In the genomic region with DNA sequence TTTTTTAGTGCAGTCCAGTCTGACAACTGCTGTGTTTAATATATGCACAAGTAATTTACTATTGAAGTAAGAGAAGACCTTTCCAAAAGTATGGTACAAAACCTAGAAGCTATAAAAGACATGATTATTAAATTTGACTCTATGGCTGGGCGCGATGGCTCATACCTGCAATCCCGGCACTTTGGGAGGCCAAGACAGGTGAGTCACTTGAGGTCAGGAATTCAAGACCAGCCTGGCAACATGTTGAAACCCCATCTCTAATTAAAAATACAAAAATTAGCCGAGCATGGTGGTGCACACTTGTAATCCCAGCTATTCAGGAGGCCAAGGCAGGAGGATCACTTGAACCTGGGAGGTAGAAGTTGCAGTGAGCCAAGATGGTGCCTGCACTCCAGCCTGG, we compare ENCODE assay signal across 23 cellular contexts. TPM values are rescaled to one million over a fixed set of nuclear protein-coding genes. Genes with fewer than 3 reads are reported as not detected.
DNase-seq lines count a peak whose midpoint lies in the region; ATAC-seq and TF ChIP-seq lines count a peak whose summit lies in the region.
"Had no signal": no experiment of that assay in that cellular context is flagged by ENCODE, and none has a peak within 500 bp of the region (broad histone marks: within the 10 kb centered on the region; RNA-seq: fewer than 3 reads in every experiment).

No MANE protein-coding gene starts in this region.

- H3K9ac ChIP-seq in HCT116 (ENCODE audit: low read length) (0 out of 2 replicates have a peak overlapping the region, but pooled peaks have one; percentile 9), trophoblast cell (ENCODE audit: low read length) (no peak overlapping the region)
- H3K9ac ChIP-seq: BLaER1 had no signal

- H3K79me2 ChIP-seq in HCT116 (ENCODE audit: insufficient read depth, low read length) (peaks cover 71% of the 10 kb centered on the region), trophoblast cell (ENCODE audit: control insufficient read depth, insufficient read depth, low read length, poor library complexity) (no peaks in the 10 kb centered on the region)

- H3K36me3 ChIP-seq in HCT116 (ENCODE audit: control insufficient read depth in 1 of 2, insufficient read depth in 2 of 2, low read length in 2 of 2) = no peaks in the 10 kb centered on the region
- H3K36me3 ChIP-seq in RWPE2 (ENCODE audit: low read depth) = peaks cover 23% of the 10 kb centered on the region
- H3K36me3 ChIP-seq in trophoblast cell (ENCODE audit: control insufficient read depth in 1 of 2, insufficient read depth in 2 of 2, low read length in 2 of 2) = no peaks in the 10 kb centered on the region
- no peaks in the 10 kb centered on the region for H3K36me3 ChIP-seq in upper lobe of left lung

- no TSS peak for BruUV-seq in HCT116 (replicated peaks; lab: Mats Ljungman, UMichigan)

- DNase-seq in HCT116 (ENCODE audit: low read depth, low spot score) (peak; percentile 42), RWPE2 (ENCODE audit: low spot score) (no peak), epithelial cell of prostate (ENCODE audit: low read depth, low spot score) (no peak), trophoblast cell (peak; percentile 41 to 65), upper lobe of left lung (no peak)
- DNase-seq: 8988T; CD8-positive, alpha-beta T cell; DMS 273 treated with DMSO at 0.1 percent for 48 hours; DMS53; DND-41; EL; HCEC 1CT; HFFc6 had no signal

- no peaks in the 10 kb centered on the region for H3K9me2 ChIP-seq in HCT116 (ENCODE audit: insufficient read depth)

- H3K27ac ChIP-seq in HCT116 (ENCODE audit: low read depth, low read length) (peak overlapping the region; percentile 39; the same call in 1 of the 2 replicates), RWPE2 (ENCODE audit: poor library complexity, severe bottlenecking) (peak overlapping the region; percentile 57), epithelial cell of prostate (peak overlapping the region; percentile 61), trophoblast cell (ENCODE audit: low read depth, low read length) (no peak overlapping the region), upper lobe of left lung (no peak overlapping the region)
- H3K27ac ChIP-seq: BLaER1 had no signal

- H2AFZ ChIP-seq in HCT116 (ENCODE audit: low read depth, low read length, poor library complexity, severe bottlenecking) = no peak overlapping the region
- no peak overlapping the region for H2AFZ ChIP-seq in trophoblast cell (ENCODE audit: insufficient read depth, low read length, poor library complexity)
- H2AFZ ChIP-seq: GM23338 had no signal

- no peak overlapping the region for H3K18ac ChIP-seq in trophoblast cell (ENCODE audit: low read length)

- H3K9me3 ChIP-seq in HCT116 (ENCODE audit: control insufficient read depth in 1 of 2, insufficient read depth in 1 of 2, low read depth in 1 of 2, low read length in 2 of 2) (no peaks in the 10 kb centered on the region), RWPE2 (ENCODE audit: severe bottlenecking) (no peaks in the 10 kb centered on the region), trophoblast cell (ENCODE audit: insufficient read depth, low read depth, low read length) (peaks cover 2% of the 10 kb centered on the region), upper lobe of left lung (no peaks in the 10 kb centered on the region)
- H3K9me3 ChIP-seq: BLaER1 had no signal

- whole genome bisulfite sequencing in trophoblast cell (ENCODE audit: extremely low coverage, insufficient coverage, insufficient read length) = no CpG with 5 or more reads among the region's 4 CpGs
- WGBS in upper lobe of left lung, 2 donors = 87 to 95% methylated on average over 4 of the region's 4 CpGs

- RAD21 ChIA-PET in HCT116 (lab: Charles Lee; ENCODE audit: low non-redundant PET in 1 of 2, low total read pairs in 2 of 2, uncharacterized antibody in 2 of 2, unreplicated experiment in 2 of 2) = no interaction called here

- H3K14ac ChIP-seq in trophoblast cell (ENCODE audit: low read length) = no peak overlapping the region

- no peaks in the 10 kb centered on the region for H3K79me1 ChIP-seq in trophoblast cell (ENCODE audit: low read length)

- H3K4me1 ChIP-seq in HCT116 (ENCODE audit: control insufficient read depth in 1 of 2, insufficient read depth in 2 of 2, low read length in 2 of 2) (peaks cover 61 to 68% of the 10 kb centered on the region in 2 experiments), RWPE2 (ENCODE audit: insufficient read depth, poor library complexity, severe bottlenecking) (peaks cover 24% of the 10 kb centered on the region), trophoblast cell (ENCODE audit: control insufficient read depth in 1 of 2, insufficient read depth in 2 of 2, low read length in 2 of 2) (no peaks in the 10 kb centered on the region), upper lobe of left lung (peaks cover 0 to 13% (median 8%) of the 10 kb centered on the region in 4 donors)
- H3K4me1 ChIP-seq: BLaER1 had no signal

- no peak overlapping the region for H2BK120ac ChIP-seq in trophoblast cell (ENCODE audit: insufficient read depth, low read length, poor library complexity)

- no peak for TF ChIP-seq CTCF in HCT116 (IDR thresholded peaks at IDR 0.05 in 2 of 3, conservative IDR thresholded peaks at IDR 0.05 in 1 of 3; ENCODE audit: borderline replicate concordance in 1 of 3, insufficient read depth in 1 of 3, low read depth in 2 of 3, low read length in 2 of 3)
- TF ChIP-seq CTCF in RWPE2 (IDR thresholded peaks at IDR 0.05; ENCODE audit: poor library complexity, severe bottlenecking) = no peak
- no peak for TF ChIP-seq CTCF in upper lobe of left lung (IDR thresholded peaks at IDR 0.05)

- H4K20me1 ChIP-seq in HCT116 (ENCODE audit: insufficient read depth) = no peaks in the 10 kb centered on the region

- TF ChIP-seq RAD21 in HCT116 (IDR thresholded peaks at IDR 0.05; ENCODE audit: low read depth) = no peak

- H2AK5ac ChIP-seq in trophoblast cell (ENCODE audit: low read length) = no peak overlapping the region

- H2BK12ac ChIP-seq in trophoblast cell (ENCODE audit: low read length) = no peak overlapping the region

- no peak overlapping the region for H4K8ac ChIP-seq in trophoblast cell (ENCODE audit: low read depth, low read length)

- TF ChIP-seq POLR2A in HCT116 (IDR thresholded peaks at IDR 0.05; ENCODE audit: borderline replicate concordance, extremely low read depth, insufficient read depth, insufficient read length) (no peak), upper lobe of left lung (IDR thresholded peaks at IDR 0.05) (no peak)

- POLR2A ChIA-PET in HCT116 (lab: Charles Lee) = no interaction called here

- H2BK5ac ChIP-seq in trophoblast cell (ENCODE audit: low read depth, low read length, poor library complexity) = no peak overlapping the region

- H4K12ac ChIP-seq in trophoblast cell (ENCODE audit: low read depth, low read length) = no peak overlapping the region

- H4K91ac ChIP-seq in trophoblast cell (ENCODE audit: low read depth, low read length) = no peak overlapping the region

- intact Hi-C loops in HCT116 (cut with micrococcal nuclease) = loop anchor here (2.0 kb wide), 1 partner anchor 20 kb away; no protein-coding TSS in a partner anchor

- peak overlapping the region; percentile 49 for H3K4me2 ChIP-seq in HCT116 (ENCODE audit: low read length)
- no peak overlapping the region for H3K4me2 ChIP-seq in trophoblast cell (ENCODE audit: low read length)
- H3K4me2 ChIP-seq: BLaER1, GM23338 had no signal

- no peak for TF ChIP-seq EP300 in upper lobe of left lung (IDR thresholded peaks at IDR 0.05)

- CTCF ChIA-PET in HCT116 (lab: Charles Lee) = interaction anchor here (0.6 to 3.3 kb wide), 2 partner anchors 26 to 135 kb away, joined by 3 to 24 read pairs; no protein-coding TSS in a partner anchor

- H3K23ac ChIP-seq in trophoblast cell (ENCODE audit: low read length) = no peak overlapping the region

- 0 out of 4 replicates have a peak overlapping the region, but pooled peaks of 1 of the 2 experiments have one; percentile 5 for H3K4me3 ChIP-seq in HCT116 (replicated peaks in 1 of 2; ENCODE audit: low read depth in 1 of 2, low read length in 2 of 2)
- no peak overlapping the region for H3K4me3 ChIP-seq in RWPE2 (ENCODE audit: severe bottlenecking)
- H3K4me3 ChIP-seq in trophoblast cell (ENCODE audit: low read depth, low read length) = no peak overlapping the region
- H3K4me3 ChIP-seq in upper lobe of left lung = no peak overlapping the region
- H3K4me3 ChIP-seq: BLaER1, GM12878, GM23338 had no signal

- peak; percentile 55 for ATAC-seq in HCT116
- ATAC-seq in RWPE2 (ENCODE audit: low read depth) = peak; percentile 59
- ATAC-seq in GM19035 (IDR thresholded peaks at IDR 0.05; ENCODE audit: unreplicated experiment) = no peak
- ATAC-seq in upper lobe of left lung (ENCODE audit: low FRiP score in 2 of 2) = no peak
- no peak for ATAC-seq in HG03039 (IDR thresholded peaks at IDR 0.05; ENCODE audit: unreplicated experiment)
- ATAC-seq: CD8-positive, alpha-beta T cell; GM23338; HepG2 had no signal

- H3K27me3 ChIP-seq in HCT116 (ENCODE audit: insufficient read depth, low read length) = no peaks in the 10 kb centered on the region
- no peaks in the 10 kb centered on the region for H3K27me3 ChIP-seq in RWPE2 (ENCODE audit: insufficient read depth, poor library complexity, severe bottlenecking)
- no peaks in the 10 kb centered on the region for H3K27me3 ChIP-seq in trophoblast cell (ENCODE audit: insufficient read depth, low read length)
- H3K27me3 ChIP-seq in upper lobe of left lung = no peaks in the 10 kb centered on the region
- H3K27me3 ChIP-seq: BLaER1 had no signal

- no peak overlapping the region for H3K4ac ChIP-seq in trophoblast cell (ENCODE audit: low read depth, low read length)

TF ChIP-seq in HCT116, 20 proteins besides CTCF, POLR2A, EP300 and RAD21:
- TF ChIP-seq JUND (IDR thresholded peaks at IDR 0.05) (peak; percentile 71), SP1 (IDR thresholded peaks at IDR 0.05; ENCODE audit: low read depth) (peak; percentile 45), FOSL1 (IDR thresholded peaks at IDR 0.05; ENCODE audit: low read depth) (peak; percentile 77), CEBPB (IDR thresholded peaks at IDR 0.05; ENCODE audit: low read depth) (peak; percentile 57; the same call in 1 of the 2 replicates), POLR2AphosphoS5 (IDR thresholded peaks at IDR 0.05; ENCODE audit: low read depth, low read length) (no peak), CBX3 (IDR thresholded peaks at IDR 0.05; ENCODE audit: low read depth) (peak; percentile 32; the same call in 1 of the 2 replicates)
- TF ChIP-seq, protein P1, sequence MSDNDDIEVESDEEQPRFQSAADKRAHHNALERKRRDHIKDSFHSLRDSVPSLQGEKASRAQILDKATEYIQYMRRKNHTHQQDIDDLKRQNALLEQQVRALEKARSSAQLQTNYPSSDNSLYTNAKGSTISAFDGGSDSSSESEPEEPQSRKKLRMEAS (IDR thresholded peaks at IDR 0.05) = no peak

RNA-seq across cellular contexts. Expression of gene VWA3A, which starts 41.4 kb away (rescaled TPM):
- total RNA-seq in HCT116 (2021; ENCODE audit: unreplicated experiment) = not detected
- polyA plus RNA-seq in HCT116 (2012) = 0.05 TPM in 1 of 2 replicates, not detected in the other
- polyA plus RNA-seq in trophoblast cell (2013) = 0.04 TPM in 2 replicates
- total RNA-seq in upper lobe of left lung = 10 to 100 TPM in 3 of 6 donors, 1 to 10 TPM in 2, under 1 TPM in 1; 0.43 to 47.8 (median 14.9) TPM
- total RNA-seq: GM12878 had no signal
- polyA plus RNA-seq: AG04450, GM23338, IgD-negative memory B cell had no signal

RNA-seq across cellular contexts. Expression of gene MOSMO, which starts 43.1 kb away (rescaled TPM):
- total RNA-seq in HCT116 (2021; ENCODE audit: unreplicated experiment) (27.6 TPM), upper lobe of left lung (10 to 100 TPM; 10.8 to 24.6 (median 15.9) TPM)
- polyA plus RNA-seq in HCT116 (2012) = 8.6 and 13.5 TPM in 2 replicates
- 7.0 and 7.4 TPM in 2 replicates for polyA plus RNA-seq in trophoblast cell (2013)

RNA-seq across cellular contexts. Expression of gene PDZD9, which starts 50.0 kb away (rescaled TPM):
- total RNA-seq in HCT116 (2021; ENCODE audit: unreplicated experiment) (not detected), upper lobe of left lung (not detected)
- 0.05 and 0.23 TPM in 2 replicates for polyA plus RNA-seq in HCT116 (2012)
- not detected in 2 replicates for polyA plus RNA-seq in trophoblast cell (2013)
- total RNA-seq: A673; CD8-positive, alpha-beta T cell; G401; GM12878; GM23338; HepG2; HFFc6 had no signal
- polyA plus RNA-seq: AG04450, HepG2, IgD-negative memory B cell had no signal

Comparison
In these comparisons a context has a peak if more than half of its experiments do, and no peak if none do; other contexts are left out.
1. ATAC-seq: peak in HCT116 (single experiment) and RWPE2 (single experiment); none in GM19035 (single experiment), upper lobe of left lung (0 of 2) and HG03039 (single experiment).
2. DNase-seq: peak in HCT116 (single experiment) and trophoblast cell (2 of 2); none in RWPE2 (single experiment), epithelial cell of prostate (single experiment) and upper lobe of left lung (0 of 2).
3. H3K27ac ChIP-seq: peak in HCT116 (single experiment), RWPE2 (single experiment) and epithelial cell of prostate (single experiment); none in trophoblast cell (single experiment) and upper lobe of left lung (0 of 4).